Comparison of ENCODE assay signal across 1 cellular context in the genomic region with DNA sequence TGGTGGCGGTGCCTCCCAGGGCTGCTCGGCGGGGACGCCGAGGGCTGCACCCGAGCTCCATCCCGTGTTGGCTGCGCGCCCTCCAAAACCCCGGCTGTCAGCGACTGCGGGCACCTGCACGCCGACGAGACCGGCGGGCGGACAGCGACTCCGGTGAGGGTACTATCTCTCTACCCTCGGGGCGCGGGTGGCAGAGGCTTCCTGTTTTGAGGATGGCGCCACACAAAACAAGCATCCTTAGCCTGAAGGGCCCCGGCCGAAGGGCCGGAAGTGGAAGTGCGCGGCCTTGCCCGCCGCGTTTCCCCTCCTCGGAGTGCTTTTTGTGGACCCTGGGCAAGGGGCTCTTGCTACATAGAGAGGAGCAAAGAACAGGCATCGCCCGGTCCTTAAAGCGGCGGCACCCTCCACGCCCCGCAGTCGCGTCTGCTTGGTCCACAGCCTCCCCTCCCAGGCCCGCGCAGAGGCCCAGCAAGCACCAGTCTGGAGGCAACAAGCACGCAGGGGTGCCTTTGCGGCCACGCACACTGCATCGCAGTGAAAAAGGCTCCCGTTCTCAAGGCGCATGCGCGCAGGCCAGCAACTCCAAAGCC.
TF ChIP-seq lines count a peak whose summit lies in the region.

No MANE protein-coding gene starts in this region.

TF ChIP-seq in SK-N-SH, 30 proteins besides CTCF, POLR2A, EP300 and RAD21 (continued from another document):
- TF ChIP-seq MEF2A (IDR thresholded peaks at IDR 0.05; ENCODE audit: borderline replicate concordance, low read depth) (no peak), ELF1 (IDR thresholded peaks at IDR 0.05) (peak; percentile 54), NRF1 (IDR thresholded peaks at IDR 0.05; ENCODE audit: low read depth, low read length) (peak; percentile 85), EZH2phosphoT487 (IDR thresholded peaks at IDR 0.05; ENCODE audit: borderline replicate concordance, low read depth) (no peak), SIN3A (IDR thresholded peaks at IDR 0.05; ENCODE audit: borderline replicate concordance, low read depth, low read length) (no peak), JUND (IDR thresholded peaks at IDR 0.05) (no peak), FOXJ3 (CRISPR knock-in tag; IDR thresholded peaks at IDR 0.05) (peak; percentile 84), RCOR1 (IDR thresholded peaks at IDR 0.05; ENCODE audit: low read length) (no peak), RFX5 (IDR thresholded peaks at IDR 0.05; ENCODE audit: low read length) (no peak), CHD2 (IDR thresholded peaks at IDR 0.05; ENCODE audit: low read length, partially characterized antibody) (no peak), TCF12 (IDR thresholded peaks at IDR 0.05) (no peak), YY1 (IDR thresholded peaks at IDR 0.05; ENCODE audit: low read depth) (peak; percentile 46; the same call in 1 of the 2 replicates), NFIC (IDR thresholded peaks at IDR 0.05; ENCODE audit: borderline replicate concordance) (0 out of 2 replicates have a peak, but pooled peaks have one; percentile 16), SMC3 (IDR thresholded peaks at IDR 0.05; ENCODE audit: low read depth, low read length) (no peak), GATA2 (CRISPR knock-in tag; IDR thresholded peaks at IDR 0.05) (no peak), POLR2AphosphoS5 (IDR thresholded peaks at IDR 0.05; ENCODE audit: low read depth, low read length) (peak; percentile 94), GABPA (IDR thresholded peaks at IDR 0.05; ENCODE audit: low read depth) (peak; percentile 68), FOSL2 (IDR thresholded peaks at IDR 0.05; ENCODE audit: borderline replicate concordance, low read depth) (no peak), TAF1 (IDR thresholded peaks at IDR 0.05; ENCODE audit: borderline replicate concordance, low read depth, low read length) (peak; percentile 71; the same call in 1 of the 2 replicates), TEAD4 (IDR thresholded peaks at IDR 0.05; ENCODE audit: borderline replicate concordance, insufficient read depth) (no peak)
- TF ChIP-seq, protein P1, sequence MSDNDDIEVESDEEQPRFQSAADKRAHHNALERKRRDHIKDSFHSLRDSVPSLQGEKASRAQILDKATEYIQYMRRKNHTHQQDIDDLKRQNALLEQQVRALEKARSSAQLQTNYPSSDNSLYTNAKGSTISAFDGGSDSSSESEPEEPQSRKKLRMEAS (IDR thresholded peaks at IDR 0.05; ENCODE audit: low read depth) = peak; percentile 89
- TF ChIP-seq, protein P2, sequence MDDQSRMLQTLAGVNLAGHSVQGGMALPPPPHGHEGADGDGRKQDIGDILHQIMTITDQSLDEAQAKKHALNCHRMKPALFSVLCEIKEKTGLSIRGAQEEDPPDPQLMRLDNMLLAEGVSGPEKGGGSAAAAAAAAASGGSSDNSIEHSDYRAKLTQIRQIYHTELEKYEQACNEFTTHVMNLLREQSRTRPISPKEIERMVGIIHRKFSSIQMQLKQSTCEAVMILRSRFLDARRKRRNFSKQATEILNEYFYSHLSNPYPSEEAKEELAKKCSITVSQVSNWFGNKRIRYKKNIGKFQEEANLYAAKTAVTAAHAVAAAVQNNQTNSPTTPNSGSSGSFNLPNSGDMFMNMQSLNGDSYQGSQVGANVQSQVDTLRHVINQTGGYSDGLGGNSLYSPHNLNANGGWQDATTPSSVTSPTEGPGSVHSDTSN (IDR thresholded peaks at IDR 0.05) = no peak
- TF ChIP-seq, protein P3, sequence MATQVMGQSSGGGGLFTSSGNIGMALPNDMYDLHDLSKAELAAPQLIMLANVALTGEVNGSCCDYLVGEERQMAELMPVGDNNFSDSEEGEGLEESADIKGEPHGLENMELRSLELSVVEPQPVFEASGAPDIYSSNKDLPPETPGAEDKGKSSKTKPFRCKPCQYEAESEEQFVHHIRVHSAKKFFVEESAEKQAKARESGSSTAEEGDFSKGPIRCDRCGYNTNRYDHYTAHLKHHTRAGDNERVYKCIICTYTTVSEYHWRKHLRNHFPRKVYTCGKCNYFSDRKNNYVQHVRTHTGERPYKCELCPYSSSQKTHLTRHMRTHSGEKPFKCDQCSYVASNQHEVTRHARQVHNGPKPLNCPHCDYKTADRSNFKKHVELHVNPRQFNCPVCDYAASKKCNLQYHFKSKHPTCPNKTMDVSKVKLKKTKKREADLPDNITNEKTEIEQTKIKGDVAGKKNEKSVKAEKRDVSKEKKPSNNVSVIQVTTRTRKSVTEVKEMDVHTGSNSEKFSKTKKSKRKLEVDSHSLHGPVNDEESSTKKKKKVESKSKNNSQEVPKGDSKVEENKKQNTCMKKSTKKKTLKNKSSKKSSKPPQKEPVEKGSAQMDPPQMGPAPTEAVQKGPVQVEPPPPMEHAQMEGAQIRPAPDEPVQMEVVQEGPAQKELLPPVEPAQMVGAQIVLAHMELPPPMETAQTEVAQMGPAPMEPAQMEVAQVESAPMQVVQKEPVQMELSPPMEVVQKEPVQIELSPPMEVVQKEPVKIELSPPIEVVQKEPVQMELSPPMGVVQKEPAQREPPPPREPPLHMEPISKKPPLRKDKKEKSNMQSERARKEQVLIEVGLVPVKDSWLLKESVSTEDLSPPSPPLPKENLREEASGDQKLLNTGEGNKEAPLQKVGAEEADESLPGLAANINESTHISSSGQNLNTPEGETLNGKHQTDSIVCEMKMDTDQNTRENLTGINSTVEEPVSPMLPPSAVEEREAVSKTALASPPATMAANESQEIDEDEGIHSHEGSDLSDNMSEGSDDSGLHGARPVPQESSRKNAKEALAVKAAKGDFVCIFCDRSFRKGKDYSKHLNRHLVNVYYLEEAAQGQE (IDR thresholded peaks at IDR 0.05; ENCODE audit: low read depth, low read length) = peak; percentile 12; the same call in 1 of the 2 replicates
- TF ChIP-seq, protein P4, sequence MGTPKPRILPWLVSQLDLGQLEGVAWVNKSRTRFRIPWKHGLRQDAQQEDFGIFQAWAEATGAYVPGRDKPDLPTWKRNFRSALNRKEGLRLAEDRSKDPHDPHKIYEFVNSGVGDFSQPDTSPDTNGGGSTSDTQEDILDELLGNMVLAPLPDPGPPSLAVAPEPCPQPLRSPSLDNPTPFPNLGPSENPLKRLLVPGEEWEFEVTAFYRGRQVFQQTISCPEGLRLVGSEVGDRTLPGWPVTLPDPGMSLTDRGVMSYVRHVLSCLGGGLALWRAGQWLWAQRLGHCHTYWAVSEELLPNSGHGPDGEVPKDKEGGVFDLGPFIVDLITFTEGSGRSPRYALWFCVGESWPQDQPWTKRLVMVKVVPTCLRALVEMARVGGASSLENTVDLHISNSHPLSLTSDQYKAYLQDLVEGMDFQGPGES (IDR thresholded peaks at IDR 0.05; ENCODE audit: low read depth, low read length) = no peak
- TF ChIP-seq, protein P5, sequence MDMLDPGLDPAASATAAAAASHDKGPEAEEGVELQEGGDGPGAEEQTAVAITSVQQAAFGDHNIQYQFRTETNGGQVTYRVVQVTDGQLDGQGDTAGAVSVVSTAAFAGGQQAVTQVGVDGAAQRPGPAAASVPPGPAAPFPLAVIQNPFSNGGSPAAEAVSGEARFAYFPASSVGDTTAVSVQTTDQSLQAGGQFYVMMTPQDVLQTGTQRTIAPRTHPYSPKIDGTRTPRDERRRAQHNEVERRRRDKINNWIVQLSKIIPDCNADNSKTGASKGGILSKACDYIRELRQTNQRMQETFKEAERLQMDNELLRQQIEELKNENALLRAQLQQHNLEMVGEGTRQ (IDR thresholded peaks at IDR 0.05; ENCODE audit: borderline replicate concordance, low read depth, low read length) = no peak
- TF ChIP-seq, protein P6, sequence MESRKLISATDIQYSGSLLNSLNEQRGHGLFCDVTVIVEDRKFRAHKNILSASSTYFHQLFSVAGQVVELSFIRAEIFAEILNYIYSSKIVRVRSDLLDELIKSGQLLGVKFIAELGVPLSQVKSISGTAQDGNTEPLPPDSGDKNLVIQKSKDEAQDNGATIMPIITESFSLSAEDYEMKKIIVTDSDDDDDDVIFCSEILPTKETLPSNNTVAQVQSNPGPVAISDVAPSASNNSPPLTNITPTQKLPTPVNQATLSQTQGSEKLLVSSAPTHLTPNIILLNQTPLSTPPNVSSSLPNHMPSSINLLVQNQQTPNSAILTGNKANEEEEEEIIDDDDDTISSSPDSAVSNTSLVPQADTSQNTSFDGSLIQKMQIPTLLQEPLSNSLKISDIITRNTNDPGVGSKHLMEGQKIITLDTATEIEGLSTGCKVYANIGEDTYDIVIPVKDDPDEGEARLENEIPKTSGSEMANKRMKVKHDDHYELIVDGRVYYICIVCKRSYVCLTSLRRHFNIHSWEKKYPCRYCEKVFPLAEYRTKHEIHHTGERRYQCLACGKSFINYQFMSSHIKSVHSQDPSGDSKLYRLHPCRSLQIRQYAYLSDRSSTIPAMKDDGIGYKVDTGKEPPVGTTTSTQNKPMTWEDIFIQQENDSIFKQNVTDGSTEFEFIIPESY (IDR thresholded peaks at IDR 0.05; ENCODE audit: borderline replicate concordance, low read depth) = no peak
TF ChIP-seq in SK-N-SH: peak in this region for 10.
